ENCODE assay signal across 1 cellular context in the genomic region with DNA sequence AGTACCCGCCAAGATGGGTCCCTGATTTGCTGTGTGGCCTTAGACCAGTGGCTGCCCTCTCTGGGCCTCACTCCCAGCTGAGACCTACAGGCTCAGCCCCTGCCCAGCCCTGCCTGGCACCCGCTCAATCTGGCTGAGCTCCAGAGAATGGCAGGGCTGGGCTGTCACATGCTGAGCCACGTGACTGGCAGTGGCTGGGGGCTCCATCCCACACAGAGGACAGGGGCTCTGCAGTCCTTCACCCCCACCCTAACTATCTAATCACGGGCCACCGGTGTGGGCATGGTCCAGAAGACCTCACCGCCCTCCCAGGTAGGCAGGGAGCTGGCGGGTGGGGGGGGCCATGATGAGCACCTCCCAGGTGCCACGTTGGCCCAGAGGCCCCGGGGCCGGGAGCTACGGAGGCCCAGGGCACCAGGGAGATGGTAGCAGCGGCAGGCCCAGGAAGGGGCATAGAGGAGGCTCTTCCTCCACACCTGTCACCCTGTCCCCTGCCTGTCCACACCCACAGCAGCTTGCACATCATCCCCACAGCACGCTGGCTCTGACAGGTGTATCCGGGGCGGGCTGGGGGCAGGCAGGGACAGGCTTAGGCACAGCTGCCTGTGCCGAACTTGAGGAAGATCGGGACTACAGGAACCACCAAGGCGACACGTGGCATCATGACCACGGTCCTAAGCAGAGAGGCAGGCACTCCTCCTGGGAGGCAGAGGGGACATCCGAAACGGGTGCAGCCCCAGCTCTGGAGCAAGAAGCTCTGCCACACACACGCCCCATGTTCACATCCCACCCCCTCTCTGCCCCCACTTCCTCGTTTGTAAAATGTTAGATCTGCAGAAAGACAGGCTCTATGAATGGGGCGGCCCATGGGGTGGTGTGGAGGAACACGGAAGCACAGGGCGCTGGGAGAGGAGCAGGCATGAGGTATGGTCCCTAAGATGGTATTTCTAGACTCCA.
TF ChIP-seq lines count a peak whose summit lies in the region.

No MANE protein-coding gene starts in this region.

TF ChIP-seq in IMR-90, 13 proteins besides CTCF, POLR2A, EP300 and RAD21:
- no peak for TF ChIP-seq MXI1 (IDR thresholded peaks at IDR 0.05; ENCODE audit: borderline replicate concordance, low read depth, low read length)
- TF ChIP-seq, protein P1, sequence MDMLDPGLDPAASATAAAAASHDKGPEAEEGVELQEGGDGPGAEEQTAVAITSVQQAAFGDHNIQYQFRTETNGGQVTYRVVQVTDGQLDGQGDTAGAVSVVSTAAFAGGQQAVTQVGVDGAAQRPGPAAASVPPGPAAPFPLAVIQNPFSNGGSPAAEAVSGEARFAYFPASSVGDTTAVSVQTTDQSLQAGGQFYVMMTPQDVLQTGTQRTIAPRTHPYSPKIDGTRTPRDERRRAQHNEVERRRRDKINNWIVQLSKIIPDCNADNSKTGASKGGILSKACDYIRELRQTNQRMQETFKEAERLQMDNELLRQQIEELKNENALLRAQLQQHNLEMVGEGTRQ (IDR thresholded peaks at IDR 0.05; ENCODE audit: low read depth, low read length) = peak; percentile 53; the same call in 1 of the 2 replicates
